ENCODE assay signal across 12 cellular contexts in the genomic region with DNA sequence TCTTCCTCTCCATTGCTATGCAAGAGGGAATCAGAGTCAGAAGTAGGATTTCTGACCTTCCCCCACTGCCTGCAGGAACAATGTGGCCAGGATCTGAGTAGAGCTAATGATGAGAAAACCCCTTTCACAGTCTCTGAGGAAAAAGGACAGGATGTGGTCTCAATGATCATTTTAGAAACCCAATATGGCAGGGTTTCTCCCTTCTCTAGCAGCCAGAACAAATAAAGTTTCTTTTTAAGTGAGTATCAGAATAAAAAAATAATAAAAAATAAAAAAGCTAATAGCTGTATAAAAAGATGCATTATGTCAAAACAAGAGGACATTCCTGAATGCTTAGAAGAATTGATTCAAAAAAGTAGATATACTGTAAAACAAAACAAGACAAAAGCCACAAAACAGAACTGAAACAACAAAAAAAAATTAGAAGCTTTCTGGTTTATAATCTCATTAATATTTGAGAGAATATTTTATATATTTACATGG.
A peak's percentile ranks its signal among the peaks of the same experiment; 100 is the strongest.
DNase-seq lines count a peak whose midpoint lies in the region; ATAC-seq, FAIRE-seq and TF ChIP-seq lines count a peak whose summit lies in the region.
"Had no signal": no experiment of that assay in that cellular context is flagged by ENCODE, and none has a peak within 500 bp of the region (broad histone marks: within the 10 kb centered on the region; RNA-seq: fewer than 3 reads in every experiment).

No MANE protein-coding gene starts in this region.

- H3K4me1 ChIP-seq in GM12878 (ENCODE audit: control insufficient read depth, insufficient read depth, low read length) (peaks cover 10% of the 10 kb centered on the region; the same call in 1 of the 2 replicates), upper lobe of right lung (no peaks in the 10 kb centered on the region)

- SMC1A ChIA-PET in GM12878 (lab: Charles Lee; ENCODE audit: uncharacterized antibody, unreplicated experiment) = interaction anchor here (1.0 kb wide), 1 partner anchor 79 kb away, joined by 3 read pairs; no protein-coding TSS in a partner anchor

- no peak for TF ChIP-seq POLR2A in GM12878 (IDR thresholded peaks at IDR 0.05; ENCODE audit: low read depth, low read length)

- peaks cover 0 to under 1% (median 0%) of the 10 kb centered on the region in 3 donors for H3K9me3 Mint-ChIP-seq in T-cell
- H3K9me3 Mint-ChIP-seq: activated CD8-positive, alpha-beta T cell treated with anti-CD3 and anti-CD28 coated beads for 36 hours had no signal

- CTCF ChIA-PET in GM12878 (lab: Yijun Ruan, JAX) (interaction anchor here (1.3 to 1.9 kb wide), 3 partner anchors 10 to 51 kb away, joined by 3 to 4 read pairs (median 4); no protein-coding TSS in a partner anchor), T-cell (lab: Charles Lee) (no interaction called here)

- ATAC-seq in GM21367 (IDR thresholded peaks at IDR 0.05; ENCODE audit: unreplicated experiment) (peak; percentile 99), HG03103 (IDR thresholded peaks at IDR 0.05; ENCODE audit: low read depth, unreplicated experiment) (peak; percentile 90), GM12878 (peak; percentile 99), T-cell (replicated peaks in 1 of 4) (no peak), upper lobe of right lung (no peak)
- ATAC-seq: activated CD8-positive, alpha-beta T cell treated with anti-CD3 and anti-CD28 coated beads for 36 hours had no signal

- H3K4me1 Mint-ChIP-seq in T-cell = no peaks in the 10 kb centered on the region
- H3K4me1 Mint-ChIP-seq: CD4-positive, alpha-beta memory T cell had no signal

- peak in 1 of 2 experiments; percentile 49; a peak in 1 of 4 replicates for TF ChIP-seq EP300 in GM12878 (IDR thresholded peaks at IDR 0.05; ENCODE audit: borderline replicate concordance in 1 of 2, control insufficient read depth in 1 of 2, low read depth in 2 of 2, low read length in 2 of 2)

- DNase-seq in GM13976 (ENCODE audit: low spot score) (peak; percentile 26), GM12878 (ENCODE audit: low read depth, low spot score) (peak; percentile 45), T-cell (no peak), NCI-H774 (lab: John Stamatoyannopoulos, UW) (no peak), KG1 (lab: John Stamatoyannopoulos, UW) (no peak), upper lobe of right lung (no peak)
- DNase-seq: activated CD8-positive, alpha-beta T cell treated with anti-CD3 and anti-CD28 coated beads for 36 hours; CD4-positive, alpha-beta memory T cell; NK-92 treated with Interleukin-12 subunit alpha and Interleukin-12 subunit beta, amount 100 ng/mL, for 24 hours had no signal

- H3K9me3 ChIP-seq in GM12878 (replicated peaks; ENCODE audit: control insufficient read depth, insufficient read depth, low read length) (no peaks in the 10 kb centered on the region), upper lobe of right lung (no peaks in the 10 kb centered on the region)

- no peak overlapping the region for H3K4me3 ChIP-seq in GM12878
- H3K4me3 ChIP-seq in upper lobe of right lung = no peak overlapping the region

- H3K4me2 ChIP-seq in GM12878 (ENCODE audit: control insufficient read depth, insufficient read depth) = peak overlapping the region; percentile 28

- intact Hi-C loops in GM12878 (cut with micrococcal nuclease; ENCODE audit: unreplicated experiment) (no loop called here), upper lobe of right lung (cut with DNase I) (no loop called here)

- BruUV-seq in GM12878 (replicated peaks; lab: Mats Ljungman, UMichigan) = no TSS peak

- 0 out of 2 replicates have a peak, but pooled peaks have one; percentile 7 for TF ChIP-seq RAD21 in GM12878 (IDR thresholded peaks at IDR 0.05; ENCODE audit: insufficient read depth, low read depth, low read length)

- no peaks in the 10 kb centered on the region for H3K36me3 Mint-ChIP-seq in T-cell
- H3K36me3 Mint-ChIP-seq: CD4-positive, alpha-beta memory T cell had no signal

- H3K79me2 ChIP-seq in GM12878 (ENCODE audit: control insufficient read depth, insufficient read depth, low read length) = no peaks in the 10 kb centered on the region

- H2AFZ ChIP-seq in GM12878 (ENCODE audit: control insufficient read depth, low read depth, low read length) = no peak overlapping the region

- RAD21 ChIA-PET in GM12878 (lab: Charles Lee; ENCODE audit: unreplicated experiment) = interaction anchor here (0.7 to 1.2 kb wide), 3 partner anchors 14 to 107 kb away, joined by 3 to 5 read pairs (median 3); no protein-coding TSS in a partner anchor

- POLR2A ChIA-PET in GM12878 (lab: Charles Lee) = no interaction called here
- POLR2A ChIA-PET in T-cell (lab: Charles Lee) = no interaction called here

- no peaks in the 10 kb centered on the region for H3K27me3 Mint-ChIP-seq in T-cell
- H3K27me3 Mint-ChIP-seq: CD4-positive, alpha-beta memory T cell had no signal

- H3K27ac ChIP-seq in GM12878 (ENCODE audit: control insufficient read depth, insufficient read depth) (no peak overlapping the region), upper lobe of right lung (no peak overlapping the region)

- H3K9ac ChIP-seq in GM12878 (ENCODE audit: control insufficient read depth, insufficient read depth, low read length) = no peak overlapping the region

- H4K20me1 ChIP-seq in GM12878 (ENCODE audit: control insufficient read depth, insufficient read depth) = no peaks in the 10 kb centered on the region

- in situ Hi-C loops in GM13976 (cut with MboI; ENCODE audit: low sequenced_read_pairs, unreplicated experiment) (no loop called here), GM12878 (cut with MboI) (no loop called here)

- no peak overlapping the region for H3K4me3 Mint-ChIP-seq in T-cell
- H3K4me3 Mint-ChIP-seq: activated CD8-positive, alpha-beta T cell treated with anti-CD3 and anti-CD28 coated beads for 36 hours; CD4-positive, alpha-beta memory T cell had no signal

- H3K27me3 ChIP-seq in GM12878 (replicated peaks in 1 of 2; ENCODE audit: control insufficient read depth in 2 of 2, insufficient read depth in 2 of 2, low read length in 1 of 2) (no peaks in the 10 kb centered on the region), upper lobe of right lung (no peaks in the 10 kb centered on the region)

- no peak overlapping the region for H3K27ac Mint-ChIP-seq in T-cell
- H3K27ac Mint-ChIP-seq: activated CD8-positive, alpha-beta T cell treated with anti-CD3 and anti-CD28 coated beads for 36 hours; CD4-positive, alpha-beta memory T cell had no signal

- FAIRE-seq in GM12878 (lab: Jason Lieb, UNC) = peak; percentile 64
- FAIRE-seq: bronchial epithelial cell had no signal

- no peaks in the 10 kb centered on the region for H3K36me3 ChIP-seq in GM12878 (ENCODE audit: control insufficient read depth in 2 of 2, insufficient read depth in 2 of 2, low read length in 1 of 2)
- H3K36me3 ChIP-seq in upper lobe of right lung = no peaks in the 10 kb centered on the region

- no peak for TF ChIP-seq CTCF in GM13976 (IDR thresholded peaks at IDR 0.05; ENCODE audit: borderline replicate concordance, control extremely low read depth, extremely low read depth, insufficient read depth, missing control alignments)
- TF ChIP-seq CTCF in GM12878 (IDR thresholded peaks at IDR 0.05 in 2 of 3, conservative IDR thresholded peaks at IDR 0.05 in 1 of 3; ENCODE audit: control insufficient read depth in 2 of 3, extremely low read depth in 1 of 3, insufficient read depth in 1 of 3, low read depth in 3 of 3, low read length in 3 of 3) = no peak
- TF ChIP-seq CTCF in upper lobe of right lung (IDR thresholded peaks at IDR 0.05) = no peak

TF ChIP-seq in GM12878, 131 proteins besides CTCF, POLR2A, EP300 and RAD21 (continues in another document):
- TF ChIP-seq CREB1 (IDR thresholded peaks at IDR 0.05; ENCODE audit: low read depth) (no peak), LARP7 (IDR thresholded peaks at IDR 0.05) (no peak), MTA3 (IDR thresholded peaks at IDR 0.05; ENCODE audit: borderline replicate concordance, low read length) (0 out of 2 replicates have a peak, but pooled peaks have one; percentile 41), E2F8 (IDR thresholded peaks at IDR 0.05; ENCODE audit: low read depth, partially characterized antibody) (no peak), SMC3 (IDR thresholded peaks at IDR 0.05; ENCODE audit: borderline replicate concordance, low read length) (no peak), BRCA1 (IDR thresholded peaks at IDR 0.05; ENCODE audit: low read depth, low read length) (no peak), CEBPB (IDR thresholded peaks at IDR 0.05; ENCODE audit: borderline replicate concordance in 1 of 2, low read depth in 2 of 2, low read length in 2 of 2) (no peak)

Comparison
In these comparisons a context has a peak if more than half of its experiments do, and no peak if none do; other contexts are left out.
1. DNase-seq: peak in GM13976 (single experiment) and GM12878 (single experiment); none in T-cell (0 of 34), NCI-H774 (single experiment), KG1 (single experiment) and upper lobe of right lung (single experiment).
2. ATAC-seq: peak in GM21367 (single experiment), HG03103 (single experiment) and GM12878 (single experiment); none in T-cell (0 of 4) and upper lobe of right lung (single experiment).